In genomic region chr12:30437616-30438015, GRCh38 we compare ENCODE assay signal across 13 cellular contexts.
DNase-seq lines count a peak whose midpoint lies in the region; ATAC-seq and TF ChIP-seq lines count a peak whose summit lies in the region.
"Had no signal": no experiment of that assay in that cellular context is flagged by ENCODE, and none has a peak within 500 bp of the region (broad histone marks: within the 10 kb centered on the region; RNA-seq: fewer than 3 reads in every experiment).

No MANE protein-coding gene starts in this region.

- no TSS peak for BruUV-seq in mammary epithelial cell (replicated peaks; lab: Mats Ljungman, UMichigan)

- no peaks in the 10 kb centered on the region for H4K20me1 ChIP-seq in mammary epithelial cell (ENCODE audit: insufficient read depth, low read length)

- no peak overlapping the region for H3K4me3 Mint-ChIP-seq in activated CD8-positive, alpha-beta T cell treated with anti-CD3 and anti-CD28 coated beads for 36 hours
- H3K4me3 Mint-ChIP-seq: activated naive CD4-positive, alpha-beta T cell treated with anti-CD3 and anti-CD28 coated beads for 36 hours had no signal

- no peak overlapping the region for H3K9ac ChIP-seq in mammary epithelial cell (ENCODE audit: insufficient read depth, low read length)

- H3K36me3 ChIP-seq in gastroesophageal sphincter (no peaks in the 10 kb centered on the region), mammary epithelial cell (ENCODE audit: insufficient read depth, low read length) (no peaks in the 10 kb centered on the region)
- H3K36me3 ChIP-seq: left lung had no signal

- H3K4me2 ChIP-seq in mammary epithelial cell (ENCODE audit: insufficient read depth, low read depth, low read length) = no peak overlapping the region

- no peaks in the 10 kb centered on the region for H3K36me3 Mint-ChIP-seq in activated CD8-positive, alpha-beta T cell treated with anti-CD3 and anti-CD28 coated beads for 36 hours (ENCODE audit: low read depth)

- H3K4me1 ChIP-seq in gastroesophageal sphincter = peaks cover 0 to 12% (median 4%) of the 10 kb centered on the region in 3 donors
- H3K4me1 ChIP-seq in mammary epithelial cell (ENCODE audit: insufficient read depth, low read length) = no peaks in the 10 kb centered on the region
- H3K4me1 ChIP-seq: left lung had no signal

- H3K27ac ChIP-seq in C4-2B = peak overlapping the region; percentile 83; the same call in 1 of the 2 replicates
- peak overlapping the region in 2 of 4 donors; percentile 3 to 46 for H3K27ac ChIP-seq in gastroesophageal sphincter
- no peak overlapping the region for H3K27ac ChIP-seq in mammary epithelial cell (ENCODE audit: insufficient read depth, low read depth, low read length)
- H3K27ac ChIP-seq: left lung had no signal

- H3K27me3 Mint-ChIP-seq in activated CD8-positive, alpha-beta T cell treated with anti-CD3 and anti-CD28 coated beads for 36 hours = no peaks in the 10 kb centered on the region

- H2AFZ ChIP-seq in mammary epithelial cell (ENCODE audit: low read depth, low read length) = no peak overlapping the region

- TF ChIP-seq POLR2A in gastroesophageal sphincter (IDR thresholded peaks at IDR 0.05) = no peak

- CTCF ChIA-PET in mammary epithelial cell (lab: Charles Lee; ENCODE audit: low non-redundant PET) = interaction anchor here (0.6 kb wide), 1 partner anchor 21 kb away, joined by 4 read pairs; no protein-coding TSS in a partner anchor
- CTCF ChIA-PET in activated CD8-positive, alpha-beta T cell treated with anti-CD3 and anti-CD28 coated beads for 36 hours (lab: Charles Lee) = no interaction called here

- POLR2A ChIA-PET in activated CD8-positive, alpha-beta T cell treated with anti-CD3 and anti-CD28 coated beads for 36 hours (lab: Charles Lee) = no interaction called here

- TF ChIP-seq EP300 in gastroesophageal sphincter (IDR thresholded peaks at IDR 0.05) = no peak

- no peaks in the 10 kb centered on the region for H3K4me1 Mint-ChIP-seq in activated CD8-positive, alpha-beta T cell treated with anti-CD3 and anti-CD28 coated beads for 36 hours (ENCODE audit: low read depth)

- H3K79me2 ChIP-seq in mammary epithelial cell (ENCODE audit: insufficient read depth, low read length) = no peaks in the 10 kb centered on the region

- DNase-seq in NCI-H524 treated with DMSO at 0.1 percent for 48 hours (lab: John Stamatoyannopoulos, UW) = peak; percentile 50
- DNase-seq in omental fat pad (ENCODE audit: low spot score) = no peak
- DNase-seq in ACHN = no peak
- no peak for DNase-seq in OCI-M2 (lab: John Stamatoyannopoulos, UW; ENCODE audit: unreplicated experiment)
- no peak for DNase-seq in mammary epithelial cell
- no peak for DNase-seq in activated CD8-positive, alpha-beta T cell treated with anti-CD3 and anti-CD28 coated beads for 36 hours
- DNase-seq: activated naive CD4-positive, alpha-beta T cell treated with anti-CD3 and anti-CD28 coated beads for 36 hours; DMS79; left lung; NCI-H1930; substantia nigra had no signal

- in situ Hi-C loops in ACHN (cut with HindIII; ENCODE audit: low pct_ligation_motif_present, low pct_unique_long_range_greater_than_20kb, low sequenced_read_pairs) (no loop called here), mammary epithelial cell (cut with MboI; ENCODE audit: low sequenced_read_pairs in 2 of 2) (no loop called here)

- TF ChIP-seq CTCF in C4-2B (conservative IDR thresholded peaks at IDR 0.05) (no peak), gastroesophageal sphincter (IDR thresholded peaks at IDR 0.05) (no peak), omental fat pad (IDR thresholded peaks at IDR 0.05) (no peak), mammary epithelial cell (conservative IDR thresholded peaks at IDR 0.05 in 1 of 2, IDR thresholded peaks at IDR 0.05 in 1 of 2; ENCODE audit: extremely low read depth in 1 of 2, insufficient read depth in 1 of 2, low read depth in 1 of 2, low read length in 2 of 2) (no peak)
- TF ChIP-seq CTCF in activated CD8-positive, alpha-beta T cell treated with anti-CD3 and anti-CD28 coated beads for 36 hours (IDR thresholded peaks at IDR 0.05) = no peak

- H3K9me3 Mint-ChIP-seq in activated CD8-positive, alpha-beta T cell treated with anti-CD3 and anti-CD28 coated beads for 36 hours = peaks cover 1% of the 10 kb centered on the region

- dilution Hi-C loops in mammary epithelial cell (cut with HindIII; ENCODE audit: low sequenced_read_pairs) = no loop called here

- H3K27ac Mint-ChIP-seq in activated CD8-positive, alpha-beta T cell treated with anti-CD3 and anti-CD28 coated beads for 36 hours = no peak overlapping the region
- H3K27ac Mint-ChIP-seq: activated naive CD4-positive, alpha-beta T cell treated with anti-CD3 and anti-CD28 coated beads for 36 hours had no signal

- H3K4me3 ChIP-seq in gastroesophageal sphincter (no peak overlapping the region), mammary epithelial cell (replicated peaks in 1 of 3; ENCODE audit: insufficient read depth in 1 of 3, low read depth in 2 of 3, low read length in 3 of 3) (no peak overlapping the region)
- H3K4me3 ChIP-seq: left lung had no signal

- H3K27me3 ChIP-seq in gastroesophageal sphincter (no peaks in the 10 kb centered on the region), mammary epithelial cell (ENCODE audit: insufficient read depth, low read length) (no peaks in the 10 kb centered on the region)
- H3K27me3 ChIP-seq: left lung had no signal

- ATAC-seq in gastroesophageal sphincter (peak; percentile 91), omental fat pad (ENCODE audit: low FRiP score) (peak; percentile 44)
- ATAC-seq in activated CD8-positive, alpha-beta T cell treated with anti-CD3 and anti-CD28 coated beads for 36 hours = no peak
- ATAC-seq: left lung had no signal

- intact Hi-C loops in mammary epithelial cell (cut with micrococcal nuclease) = no loop called here
- intact Hi-C loops in activated CD8-positive, alpha-beta T cell treated with anti-CD3 and anti-CD28 coated beads for 36 hours (cut with micrococcal nuclease) = no loop called here

- H3K9me3 ChIP-seq in gastroesophageal sphincter = no peaks in the 10 kb centered on the region
- no peaks in the 10 kb centered on the region for H3K9me3 ChIP-seq in mammary epithelial cell (replicated peaks; ENCODE audit: insufficient read depth, low read length)
- H3K9me3 ChIP-seq: left lung had no signal
